In genomic region chr6:81767163-81768000, GRCh38 we compare ENCODE assay signal across 10 cellular contexts. TPM values are rescaled to one million over a fixed set of nuclear protein-coding genes. Genes with fewer than 3 reads are reported as not detected.
DNase-seq lines count a peak whose midpoint lies in the region; ATAC-seq and TF ChIP-seq lines count a peak whose summit lies in the region.
"Had no signal": no experiment of that assay in that cellular context is flagged by ENCODE, and none has a peak within 500 bp of the region (broad histone marks: within the 10 kb centered on the region; RNA-seq: fewer than 3 reads in every experiment).

No MANE protein-coding gene starts in this region.

- CTCF ChIA-PET in SK-N-SH (lab: Yijun Ruan, JAX): interaction anchor here (1.1 kb wide), 1 partner anchor 14 kb away, joined by 5 read pairs; no protein-coding TSS in a partner anchor

- TF ChIP-seq RAD21 in SK-N-SH (IDR thresholded peaks at IDR 0.05; ENCODE audit: low read length): no peak

- peak; percentile 59 for DNase-seq in A172 (ENCODE audit: low spot score)
- no peak for DNase-seq in SK-N-SH
- DNase-seq in glomerular visceral epithelial cell (ENCODE audit: extremely low spot score): peak; percentile 69
- no peak for DNase-seq in NCI-H345 (lab: John Stamatoyannopoulos, UW)
- no peak for DNase-seq in tibial nerve (ENCODE audit: low spot score in 2 of 2)
- DNase-seq in pons (ENCODE audit: low spot score): no peak
- DNase-seq in neuronal stem cell (ENCODE audit: low spot score): no peak
- DNase-seq: cerebellar nuclear complex had no signal

- H3K9me2 ChIP-seq in SK-N-SH: no peaks in the 10 kb centered on the region

- H4K91ac ChIP-seq in neuronal stem cell (ENCODE audit: low read depth, low read length, poor library complexity): no peak overlapping the region

- no peaks in the 10 kb centered on the region for H3K9me3 ChIP-seq in SK-N-SH
- no peaks in the 10 kb centered on the region for H3K9me3 ChIP-seq in tibial nerve
- H3K9me3 ChIP-seq in neuronal stem cell (replicated peaks in 1 of 2; ENCODE audit: control insufficient read depth in 2 of 2, insufficient read depth in 1 of 2, low read depth in 1 of 2, low read length in 2 of 2): no peaks in the 10 kb centered on the region

- no peak overlapping the region for H2BK15ac ChIP-seq in neuronal stem cell (ENCODE audit: low read length)

- no peak overlapping the region for H4K8ac ChIP-seq in neuronal stem cell (ENCODE audit: low read depth, low read length)

- no peaks in the 10 kb centered on the region for H3K79me1 ChIP-seq in neuronal stem cell (ENCODE audit: low read depth, low read length)

- no peak overlapping the region for H2BK120ac ChIP-seq in neuronal stem cell (ENCODE audit: low read depth, low read length)

- H3K23ac ChIP-seq in neuronal stem cell (ENCODE audit: low read depth, low read length, poor library complexity): no peak overlapping the region

- no peak overlapping the region for H2AK5ac ChIP-seq in neuronal stem cell (ENCODE audit: low read depth, low read length)

- H2BK5ac ChIP-seq in neuronal stem cell (ENCODE audit: low read length): no peak overlapping the region

- H3F3A ChIP-seq in SK-N-SH (replicated peaks; ENCODE audit: insufficient read depth): peaks cover 11% of the 10 kb centered on the region

- no peaks in the 10 kb centered on the region for H4K20me1 ChIP-seq in SK-N-SH (ENCODE audit: insufficient read depth)

- H3K36me3 ChIP-seq in SK-N-SH (replicated peaks in 1 of 2; ENCODE audit: control insufficient read depth in 1 of 2, insufficient read depth in 2 of 2, low read length in 1 of 2): no peaks in the 10 kb centered on the region
- no peaks in the 10 kb centered on the region for H3K36me3 ChIP-seq in tibial nerve
- no peaks in the 10 kb centered on the region for H3K36me3 ChIP-seq in neuronal stem cell (replicated peaks in 1 of 2; ENCODE audit: control insufficient read depth in 2 of 2, insufficient read depth in 2 of 2, low read length in 2 of 2)

- H2AFZ ChIP-seq in SK-N-SH (ENCODE audit: low read depth) (no peak overlapping the region), neuronal stem cell (ENCODE audit: low read length) (no peak overlapping the region)

- peak; percentile 3 for ATAC-seq in GM19467 (IDR thresholded peaks at IDR 0.05; ENCODE audit: unreplicated experiment)
- ATAC-seq: Panc1 had no signal

- no peaks in the 10 kb centered on the region for H3K79me2 ChIP-seq in SK-N-SH (ENCODE audit: insufficient read depth)

- TF ChIP-seq CTCF in SK-N-SH (IDR thresholded peaks at IDR 0.05) (no peak), tibial nerve (IDR thresholded peaks at IDR 0.05) (no peak)

- no peaks in the 10 kb centered on the region for H3K27me3 ChIP-seq in SK-N-SH (ENCODE audit: insufficient read depth)
- H3K27me3 ChIP-seq in tibial nerve: no peaks in the 10 kb centered on the region
- H3K27me3 ChIP-seq in neuronal stem cell (ENCODE audit: control insufficient read depth in 3 of 3, insufficient read depth in 3 of 3, low read depth in 1 of 3, low read length in 3 of 3): no peaks in the 10 kb centered on the region

- no peak overlapping the region for H3K18ac ChIP-seq in neuronal stem cell (ENCODE audit: low read length)

- H3K4me2 ChIP-seq in SK-N-SH: peak overlapping the region; percentile 24
- no peak overlapping the region for H3K4me2 ChIP-seq in neuronal stem cell (ENCODE audit: insufficient read depth, low read length, poor library complexity, severe bottlenecking)

- TF ChIP-seq EP300 in SK-N-SH (IDR thresholded peaks at IDR 0.05; ENCODE audit: borderline replicate concordance in 1 of 2, low read depth in 1 of 2, low read length in 1 of 2): no peak
- TF ChIP-seq EP300 in tibial nerve (IDR thresholded peaks at IDR 0.05): no peak

- H3K4me1 ChIP-seq in SK-N-SH (ENCODE audit: control insufficient read depth in 1 of 2, insufficient read depth in 2 of 2, low read depth in 1 of 2, low read length in 1 of 2): peaks cover 19 to 26% of the 10 kb centered on the region in 2 experiments
- H3K4me1 ChIP-seq in tibial nerve: peaks cover 0 to 27% (median 10%) of the 10 kb centered on the region in 4 donors
- H3K4me1 ChIP-seq in neuronal stem cell (ENCODE audit: control insufficient read depth in 2 of 2, insufficient read depth in 1 of 2, low read depth in 1 of 2, low read length in 2 of 2): no peaks in the 10 kb centered on the region

- H3K4me3 ChIP-seq in SK-N-SH (ENCODE audit: low read depth in 2 of 2, low read length in 1 of 2): no peak overlapping the region
- H3K4me3 ChIP-seq in tibial nerve: no peak overlapping the region
- no peak overlapping the region for H3K4me3 ChIP-seq in neuronal stem cell (ENCODE audit: low read length in 2 of 2)

- TF ChIP-seq POLR2A in tibial nerve (IDR thresholded peaks at IDR 0.05): no peak

- H3K4ac ChIP-seq in neuronal stem cell (ENCODE audit: low read length): no peak overlapping the region

- H2BK12ac ChIP-seq in neuronal stem cell (ENCODE audit: low read length): no peak overlapping the region

- H3K27ac ChIP-seq in SK-N-SH (ENCODE audit: low read depth in 2 of 2, low read length in 1 of 2) (peak overlapping the region; percentile 39 to 70; a peak in 3 of 4 replicates), tibial nerve (peak overlapping the region in 2 of 4 donors; percentile 19 to 60), neuronal stem cell (replicated peaks; ENCODE audit: low read length) (no peak overlapping the region)

- POLR2A ChIA-PET in SK-N-SH (lab: Yijun Ruan, JAX): no interaction called here

- 63% methylated on average over 4 of the region's 4 CpGs for WGBS in SK-N-SH (ENCODE audit: low lambda C conversion rate)
- WGBS in tibial nerve, 2 donors: 61 to 67% methylated on average over 4 of the region's 4 CpGs
- no CpG with 5 or more reads among the region's 4 CpGs for WGBS in neuronal stem cell (ENCODE audit: extremely low coverage in 2 of 2, insufficient read length in 2 of 2, insufficient replicate concordance in 1 of 2), 2 donors

- H3K9ac ChIP-seq in SK-N-SH (no peak overlapping the region), neuronal stem cell (ENCODE audit: low read depth, low read length, poor library complexity) (no peak overlapping the region)

- no peak overlapping the region for H3K14ac ChIP-seq in neuronal stem cell (ENCODE audit: low read length)

TF ChIP-seq in SK-N-SH, 30 proteins besides CTCF, POLR2A, EP300 and RAD21:
- TF ChIP-seq JUND (IDR thresholded peaks at IDR 0.05) (peak; percentile 2), RXRA (IDR thresholded peaks at IDR 0.05; ENCODE audit: borderline replicate concordance, low read depth) (no peak), EZH2phosphoT487 (IDR thresholded peaks at IDR 0.05; ENCODE audit: borderline replicate concordance, low read depth) (no peak), REST (IDR thresholded peaks at IDR 0.05; ENCODE audit: low read depth, low read length) (no peak), TCF12 (IDR thresholded peaks at IDR 0.05) (peak; percentile 65)

RNA-seq across cellular contexts. Expression of gene TENT5A, which starts 14.9 kb away (rescaled TPM):
- 5.0 and 6.5 TPM in 2 replicates for total RNA-seq in A172 (2014; rRNA removed; shearing (Covaris generic))
- polyA plus RNA-seq in SK-N-SH (2012; rRNA removed): 4.9 and 5.0 TPM in 2 replicates
- 3.7 and 4.5 TPM in 2 replicates for polyA plus RNA-seq in SK-N-SH (2012; cell fraction: cytosol; rRNA removed)
- polyA plus RNA-seq in SK-N-SH (2012; cell fraction: nucleus; rRNA removed): 9.2 and 13.9 TPM in 2 replicates
- total RNA-seq in tibial nerve: 10 to 100 TPM; 12.3 to 28.4 (median 22.0) TPM
- polyA plus RNA-seq in neuronal stem cell (2013, experiment 1 of 2): 0.95 TPM
- 1.1 TPM for polyA plus RNA-seq in neuronal stem cell (2013, experiment 2 of 2)

Comparison
In these comparisons a context has a peak if more than half of its experiments do, and no peak if none do; other contexts are left out.
1. DNase-seq: peak in A172 (single experiment) and glomerular visceral epithelial cell (single experiment); none in SK-N-SH (single experiment), NCI-H345 (single experiment), tibial nerve (0 of 2), pons (single experiment) and neuronal stem cell (single experiment).